Comparison of ENCODE assay signal across 9 cellular contexts in genomic region chr2:238097988-238098853, GRCh38. TPM values are rescaled to one million over a fixed set of nuclear protein-coding genes. Genes with fewer than 3 reads are reported as not detected.
DNase-seq lines count a peak whose midpoint lies in the region; ATAC-seq, FAIRE-seq and TF ChIP-seq lines count a peak whose summit lies in the region.
"Had no signal": no experiment of that assay in that cellular context is flagged by ENCODE, and none has a peak within 500 bp of the region (broad histone marks: within the 10 kb centered on the region; RNA-seq: fewer than 3 reads in every experiment).

No MANE protein-coding gene starts in this region.

- DNase-seq in HEK293T (ENCODE audit: extremely low spot score) = peak; percentile 87
- DNase-seq in NT2/D1 (ENCODE audit: low read depth, low spot score) = peak; percentile 79
- no peak for DNase-seq in central memory CD8-positive, alpha-beta T cell (ENCODE audit: low spot score in 2 of 2)
- DNase-seq in lung (ENCODE audit: low spot score) = no peak
- DNase-seq in activated T-helper 2 cell treated with anti-CD3 and anti-CD28 coated beads, Interferon-gamma antibody, Interleukin-2, Interleukin-4, amounts not matched to agents 10 μg/mL and 5 μg/mL and 100 μg/mL, durations not matched to agents 14 hours and 24 hours and 36 hours (ENCODE audit: low spot score) = no peak

- 80 to 87% methylated on average over 37 of the region's 37 CpGs for WGBS in lung, 2 donors

- no peak overlapping the region for H3K9ac ChIP-seq in NT2/D1 (ENCODE audit: insufficient read length, low read depth)

- H3K27me3 Mint-ChIP-seq in central memory CD8-positive, alpha-beta T cell = no peaks in the 10 kb centered on the region
- no peaks in the 10 kb centered on the region for H3K27me3 Mint-ChIP-seq in activated T-helper 2 cell treated with anti-CD3 and anti-CD28 coated beads, Interferon-gamma antibody, Interleukin-2, Interleukin-4, amounts not matched to agents 10 μg/mL and 5 μg/mL and 100 μg/mL, durations not matched to agents 14 hours and 24 hours and 36 hours (ENCODE audit: low read depth)

- no peak overlapping the region for H3K27ac Mint-ChIP-seq in central memory CD8-positive, alpha-beta T cell (ENCODE audit: low read depth)
- H3K27ac Mint-ChIP-seq in activated T-helper 2 cell treated with anti-CD3 and anti-CD28 coated beads, Interferon-gamma antibody, Interleukin-2, Interleukin-4, amounts not matched to agents 10 μg/mL and 5 μg/mL and 100 μg/mL, durations not matched to agents 14 hours and 24 hours and 36 hours = no peak overlapping the region

- H3K4me3 ChIP-seq in NT2/D1 (ENCODE audit: insufficient read length, low read depth) (no peak overlapping the region), lung (no peak overlapping the region)

- H3K36me3 ChIP-seq in NT2/D1 (ENCODE audit: insufficient read depth, insufficient read length, low read length) (peaks cover 28% of the 10 kb centered on the region), lung (ENCODE audit: control insufficient read depth in 2 of 2, insufficient read depth in 2 of 2, low read length in 2 of 2) (no peaks in the 10 kb centered on the region)

- CTCF ChIA-PET in HEK293T (lab: Yijun Ruan, JAX) = interaction anchor here (0.6 to 0.7 kb wide), 2 partner anchors 165 to 802 kb away, joined by 3 read pairs; no protein-coding TSS in a partner anchor

- ATAC-seq in central memory CD8-positive, alpha-beta T cell (replicated peaks; ENCODE audit: extremely low read depth, poor library complexity, severe bottlenecking) = peak; percentile 70
- peak; percentile 81 for ATAC-seq in lung (ENCODE audit: insufficient read depth, low FRiP score)
- no peak for ATAC-seq in HG03460 (IDR thresholded peaks at IDR 0.05; ENCODE audit: unreplicated experiment)

- intact Hi-C loops in activated T-helper 2 cell treated with anti-CD3 and anti-CD28 coated beads, Interferon-gamma antibody, Interleukin-2, Interleukin-4, amounts not matched to agents 10 μg/mL and 5 μg/mL and 100 μg/mL, durations not matched to agents 14 hours and 24 hours and 36 hours (cut with micrococcal nuclease) = no loop called here

- peak; percentile 91 for FAIRE-seq in G401.6 (lab: Jason Lieb, UNC)

- H3K4me1 ChIP-seq in NT2/D1 (ENCODE audit: insufficient read depth, insufficient read length) (peaks cover 16% of the 10 kb centered on the region), lung (ENCODE audit: control insufficient read depth in 2 of 2, insufficient read depth in 2 of 2, low read length in 2 of 2) (peaks cover 0 to 3% of the 10 kb centered on the region in 2 donors)

- no peaks in the 10 kb centered on the region for H3K4me1 Mint-ChIP-seq in central memory CD8-positive, alpha-beta T cell
- H3K4me1 Mint-ChIP-seq in activated T-helper 2 cell treated with anti-CD3 and anti-CD28 coated beads, Interferon-gamma antibody, Interleukin-2, Interleukin-4, amounts not matched to agents 10 μg/mL and 5 μg/mL and 100 μg/mL, durations not matched to agents 14 hours and 24 hours and 36 hours (ENCODE audit: low read depth) = peaks cover 3% of the 10 kb centered on the region

- POLR2A ChIA-PET in HEK293T (lab: Yijun Ruan, JAX) = interaction anchor here (0.6 to 1.5 kb wide), 3 partner anchors 11 to 38 kb away, joined by 3 to 6 read pairs (median 5); partner anchors contain the start of gene SCLY

- TF ChIP-seq CTCF in 22Rv1 (IDR thresholded peaks at IDR 0.05) (peak; percentile 17), lung (IDR thresholded peaks at IDR 0.05; ENCODE audit: control extremely low read depth, extremely low read depth) (no peak)

- H3K36me3 Mint-ChIP-seq in central memory CD8-positive, alpha-beta T cell (ENCODE audit: insufficient read depth) = peaks cover 4% of the 10 kb centered on the region
- H3K36me3 Mint-ChIP-seq in activated T-helper 2 cell treated with anti-CD3 and anti-CD28 coated beads, Interferon-gamma antibody, Interleukin-2, Interleukin-4, amounts not matched to agents 10 μg/mL and 5 μg/mL and 100 μg/mL, durations not matched to agents 14 hours and 24 hours and 36 hours (ENCODE audit: low read depth) = peaks cover 30% of the 10 kb centered on the region

- H3K27me3 ChIP-seq in NT2/D1 (ENCODE audit: insufficient read depth, insufficient read length) = no peaks in the 10 kb centered on the region
- H3K27me3 ChIP-seq in lung (ENCODE audit: control insufficient read depth, insufficient read depth) = no peaks in the 10 kb centered on the region

- no peaks in the 10 kb centered on the region; the same call in 1 of the 2 replicates for H3K9me3 ChIP-seq in NT2/D1 (ENCODE audit: insufficient read depth, low read length)
- no peaks in the 10 kb centered on the region for H3K9me3 ChIP-seq in lung (ENCODE audit: control insufficient read depth in 2 of 2, insufficient read depth in 1 of 2, low read length in 1 of 2)

- peak overlapping the region; percentile 55 for H3K27ac ChIP-seq in 22Rv1
- no peak overlapping the region for H3K27ac ChIP-seq in lung (ENCODE audit: low read depth in 1 of 2, low read length in 1 of 2)
- H3K27ac ChIP-seq: epithelial cell of prostate had no signal

- H3K4me3 Mint-ChIP-seq in central memory CD8-positive, alpha-beta T cell = no peak overlapping the region
- H3K4me3 Mint-ChIP-seq in activated T-helper 2 cell treated with anti-CD3 and anti-CD28 coated beads, Interferon-gamma antibody, Interleukin-2, Interleukin-4, amounts not matched to agents 10 μg/mL and 5 μg/mL and 100 μg/mL, durations not matched to agents 14 hours and 24 hours and 36 hours (ENCODE audit: low read depth) = no peak overlapping the region

- H3K9me3 Mint-ChIP-seq in central memory CD8-positive, alpha-beta T cell = no peaks in the 10 kb centered on the region
- H3K9me3 Mint-ChIP-seq in activated T-helper 2 cell treated with anti-CD3 and anti-CD28 coated beads, Interferon-gamma antibody, Interleukin-2, Interleukin-4, amounts not matched to agents 10 μg/mL and 5 μg/mL and 100 μg/mL, durations not matched to agents 14 hours and 24 hours and 36 hours = no peaks in the 10 kb centered on the region

TF ChIP-seq in HEK293T, 16 proteins besides CTCF, POLR2A, EP300 and RAD21:
- TF ChIP-seq HDGF (IDR thresholded peaks at IDR 0.05; ENCODE audit: borderline replicate concordance) = peak; percentile 76; the same call in 1 of the 2 replicates
- no peak for TF ChIP-seq BHLHE40 (IDR thresholded peaks at IDR 0.05; ENCODE audit: borderline replicate concordance)
- no peak for TF ChIP-seq SP1 (IDR thresholded peaks at IDR 0.05)
TF ChIP-seq in HEK293T: peak in this region for 1.

RNA-seq across cellular contexts. Expression of gene ESPNL, which starts 1.9 kb away (rescaled TPM):
- total RNA-seq in lung = 1 to 10 TPM; 2.1 to 3.0 TPM
- under 1 TPM; 0.07 to 0.20 TPM for polyA plus RNA-seq in lung
- total RNA-seq in activated T-helper 2 cell treated with anti-CD3 and anti-CD28 coated beads, Interferon-gamma antibody, Interleukin-2, Interleukin-4, amounts not matched to agents 10 μg/mL and 5 μg/mL and 100 μg/mL, durations not matched to agents 14 hours and 24 hours and 36 hours = 0.07 and 0.14 TPM in 2 replicates

RNA-seq across cellular contexts. Expression of gene SCLY, which starts 37.4 kb away (rescaled TPM):
- total RNA-seq in lung = 10 to 100 TPM; 12.8 to 16.1 TPM
- polyA plus RNA-seq in lung = 10 to 100 TPM in 1 of 2 donors, 1 to 10 TPM in 1; 7.8 to 11.3 TPM
- 98.6 and 102 TPM in 2 replicates for total RNA-seq in activated T-helper 2 cell treated with anti-CD3 and anti-CD28 coated beads, Interferon-gamma antibody, Interleukin-2, Interleukin-4, amounts not matched to agents 10 μg/mL and 5 μg/mL and 100 μg/mL, durations not matched to agents 14 hours and 24 hours and 36 hours

RNA-seq across cellular contexts. Expression of gene KLHL30, which starts 40.2 kb away (rescaled TPM):
- 1 to 10 TPM in 1 of 2 donors, under 1 TPM in 1; 0.57 to 2.1 TPM for total RNA-seq in lung
- polyA plus RNA-seq in lung = under 1 TPM; 0.18 to 0.21 TPM
- not detected in 2 replicates for total RNA-seq in activated T-helper 2 cell treated with anti-CD3 and anti-CD28 coated beads, Interferon-gamma antibody, Interleukin-2, Interleukin-4, amounts not matched to agents 10 μg/mL and 5 μg/mL and 100 μg/mL, durations not matched to agents 14 hours and 24 hours and 36 hours

Comparison
In these comparisons a context has a peak if more than half of its experiments do, and no peak if none do; other contexts are left out.
1. DNase-seq: peak in HEK293T (single experiment) and NT2/D1 (single experiment); none in central memory CD8-positive, alpha-beta T cell (0 of 2), lung (single experiment) and activated T-helper 2 cell treated with anti-CD3 and anti-CD28 coated beads, Interferon-gamma antibody, Interleukin-2, Interleukin-4, amounts not matched to agents 10 μg/mL and 5 μg/mL and 100 μg/mL, durations not matched to agents 14 hours and 24 hours and 36 hours (single experiment).